In the genomic region with DNA sequence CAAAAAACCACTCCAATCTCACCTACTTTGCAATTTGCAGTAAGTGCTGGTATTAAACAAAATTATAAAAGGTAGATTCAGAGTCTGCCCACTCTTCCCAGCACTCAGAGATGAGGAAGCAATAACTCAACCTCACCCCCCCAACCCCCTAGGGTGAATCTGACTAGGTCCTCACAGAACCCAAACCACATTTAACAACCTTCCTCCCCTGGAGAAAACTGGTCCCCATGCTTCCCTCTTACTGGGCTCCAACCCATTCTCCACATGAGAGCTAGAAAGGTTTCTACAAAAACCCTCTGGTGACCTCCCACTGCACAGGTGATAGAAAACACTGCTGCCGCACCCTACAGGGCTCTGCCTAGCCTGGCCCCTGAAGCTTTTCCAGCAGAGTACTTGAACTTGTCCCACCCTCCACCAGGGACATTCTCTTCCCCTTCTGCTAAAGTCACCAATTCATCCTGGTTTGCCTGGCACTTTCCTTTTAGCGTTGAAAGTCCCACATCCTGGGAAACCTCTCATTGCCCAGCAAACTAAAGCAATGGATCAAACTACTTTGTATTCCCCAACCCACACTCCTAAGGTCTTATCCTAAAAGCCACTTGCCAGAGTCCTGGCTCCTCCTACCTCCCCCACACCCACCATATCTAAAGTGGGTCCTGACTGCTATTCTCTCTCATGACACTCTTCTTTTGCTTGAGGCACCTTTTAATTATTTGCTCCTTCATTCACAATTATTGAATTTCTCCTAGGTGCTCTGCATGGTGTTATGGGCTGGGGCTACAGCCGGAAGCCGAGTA, we compare ENCODE assay signal across 17 cellular contexts. TPM values are rescaled to one million over a fixed set of nuclear protein-coding genes. Genes with fewer than 3 reads are reported as not detected.
"Had no signal": no experiment of that assay in that cellular context is flagged by ENCODE, and none has a peak within 500 bp of the region (broad histone marks: within the 10 kb centered on the region; RNA-seq: fewer than 3 reads in every experiment).

No MANE protein-coding gene starts in this region.

- H3K27ac ChIP-seq: ascending aorta, stomach, thoracic aorta had no signal

- DNase-seq: hypothalamus, stomach had no signal

- H3K4me3 Mint-ChIP-seq: activated CD4-positive, alpha-beta T cell treated with anti-CD3 and anti-CD28 coated beads for 36 hours; mesothelial cell of epicardium; neural crest cell had no signal

- H3K4me3 ChIP-seq: ascending aorta, stomach, thoracic aorta had no signal

- H3K27me3 ChIP-seq: ascending aorta, stomach had no signal

- H3K27ac Mint-ChIP-seq: mesothelial cell of epicardium had no signal

- H3K4me1 Mint-ChIP-seq: mesothelial cell of epicardium, neural crest cell had no signal

- H3K36me3 Mint-ChIP-seq: mesothelial cell of epicardium had no signal

- H3K27me3 Mint-ChIP-seq: activated CD4-positive, alpha-beta T cell treated with anti-CD3 and anti-CD28 coated beads for 36 hours had no signal

- H3K9me3 Mint-ChIP-seq: mesothelial cell of epicardium, neural crest cell had no signal

- H3K36me3 ChIP-seq: ascending aorta, stomach, thoracic aorta had no signal

- H3K9me3 ChIP-seq: ascending aorta, stomach, thoracic aorta had no signal

- ATAC-seq: activated CD4-positive, alpha-beta T cell treated with anti-CD3 and anti-CD28 coated beads for 36 hours had no signal

RNA-seq across cellular contexts. Expression of gene BMP10, which starts 40.7 kb away (rescaled TPM):
- total RNA-seq: activated CD4-positive, alpha-beta T cell treated with anti-CD3 and anti-CD28 coated beads for 36 hours; activated CD8-positive, alpha-beta memory T cell treated with anti-CD3 and anti-CD28 coated beads for 36 hours; ascending aorta; bronchial epithelial cell; chondrocyte; dermis microvascular lymphatic vessel endothelial cell; neural crest cell; osteocyte; thoracic aorta; ureter had no signal
- polyA plus RNA-seq: esophagus, stomach had no signal

RNA-seq across cellular contexts. Expression of gene GKN2, which starts 40.8 kb away (rescaled TPM):
- total RNA-seq: activated CD4-positive, alpha-beta T cell treated with anti-CD3 and anti-CD28 coated beads for 36 hours; activated CD8-positive, alpha-beta memory T cell treated with anti-CD3 and anti-CD28 coated beads for 36 hours; bronchial epithelial cell; chondrocyte; dermis microvascular lymphatic vessel endothelial cell; lower leg skin; mesothelial cell of epicardium; myocyte; neural crest cell; osteocyte; T-helper 2 cell treated with Interferon-gamma antibody and Interleukin-4, amounts not matched to agents 100 ng/mL and 5 ng/mL, for 36 hours; ureter had no signal
